ENCODE assay signal across 14 cellular contexts in genomic region chr11:117044287-117045035, GRCh38. TPM values are rescaled to one million over a fixed set of nuclear protein-coding genes. Genes with fewer than 3 reads are reported as not detected.
DNase-seq lines count a peak whose midpoint lies in the region; ATAC-seq and TF ChIP-seq lines count a peak whose summit lies in the region.
"Had no signal": no experiment of that assay in that cellular context is flagged by ENCODE, and none has a peak within 500 bp of the region (broad histone marks: within the 10 kb centered on the region; RNA-seq: fewer than 3 reads in every experiment).

No MANE protein-coding gene starts in this region.

- no peak for TF ChIP-seq POLR2A in breast epithelium (IDR thresholded peaks at IDR 0.05)

- no peak for TF ChIP-seq CTCF in MCF 10A (IDR thresholded peaks at IDR 0.05; ENCODE audit: unreplicated experiment)
- TF ChIP-seq CTCF in breast epithelium (IDR thresholded peaks at IDR 0.05), result no peak
- no peak for TF ChIP-seq CTCF in liver (IDR thresholded peaks at IDR 0.05; ENCODE audit: low read depth, low read length, missing input control)

- no TSS peak for BruUV-seq in MCF 10A (replicated peaks; lab: Mats Ljungman, UMichigan)

- no peak overlapping the region for H3K4me3 Mint-ChIP-seq in MCF 10A (ENCODE audit: unreplicated experiment)
- H3K4me3 Mint-ChIP-seq: dendritic cell treated with granulocyte-macrophage colony-stimulating factor and Interleukin-4, amounts not matched to agents 40 ng/mL and 50 ng/mL, for 4 days had no signal

- no peak for TF ChIP-seq RAD21 in liver (IDR thresholded peaks at IDR 0.05)

- H3K36me3 Mint-ChIP-seq in MCF 10A (ENCODE audit: insufficient read depth, unreplicated experiment), result no peaks in the 10 kb centered on the region

- no peaks in the 10 kb centered on the region for H3K27me3 Mint-ChIP-seq in MCF 10A (ENCODE audit: insufficient read depth, unreplicated experiment)
- H3K27me3 Mint-ChIP-seq: dendritic cell treated with granulocyte-macrophage colony-stimulating factor and Interleukin-4, amounts not matched to agents 40 ng/mL and 50 ng/mL, for 4 days had no signal

- H3K4me1 ChIP-seq in breast epithelium (no peaks in the 10 kb centered on the region), duodenal mucosa (ENCODE audit: control insufficient read depth in 1 of 2, insufficient read depth in 2 of 2, low read length in 2 of 2) (peaks cover 20 to 35% of the 10 kb centered on the region in 2 donors), liver (ENCODE audit: control insufficient read depth in 4 of 4, insufficient read depth in 4 of 4, low read length in 3 of 4) (peaks cover 6 to 27% (median 25%) of the 10 kb centered on the region in 4 donors)

- H3K4me1 Mint-ChIP-seq in MCF 10A (ENCODE audit: insufficient read depth, unreplicated experiment), result peaks cover 34% of the 10 kb centered on the region

- intact Hi-C loops in MCF 10A (cut with micrococcal nuclease), result no loop called here
- intact Hi-C loops in breast epithelium (cut with DNase I; ENCODE audit: low total_unique reads), result no loop called here

- H3K4me3 ChIP-seq in breast epithelium (no peak overlapping the region), duodenal mucosa (ENCODE audit: low read depth in 1 of 2, low read length in 2 of 2) (peak overlapping the region; percentile 34 to 37), liver (ENCODE audit: low read depth in 1 of 3, low read length in 3 of 3) (no peak overlapping the region)
- H3K4me3 ChIP-seq: spleen, tibial nerve had no signal

- no peaks in the 10 kb centered on the region for H3K9me3 Mint-ChIP-seq in MCF 10A (ENCODE audit: unreplicated experiment)
- H3K9me3 Mint-ChIP-seq: dendritic cell treated with granulocyte-macrophage colony-stimulating factor and Interleukin-4, amounts not matched to agents 40 ng/mL and 50 ng/mL, for 4 days had no signal

- H3K9ac ChIP-seq in duodenal mucosa (ENCODE audit: low read depth in 1 of 2, low read length in 2 of 2) (no peak overlapping the region), liver (ENCODE audit: low read depth in 1 of 2, low read length in 2 of 2) (no peak overlapping the region)

- peak overlapping the region in 1 of 2 donors; percentile 43 for H3K27ac ChIP-seq in breast epithelium
- no peak overlapping the region for H3K27ac ChIP-seq in duodenal mucosa (ENCODE audit: low read depth, low read length)
- peak overlapping the region; percentile 30 to 77 for H3K27ac ChIP-seq in liver (ENCODE audit: low read depth in 1 of 2, low read length in 2 of 2)
- peak overlapping the region; percentile 89 for H3K27ac ChIP-seq in temporal lobe (ENCODE audit: low read depth, low read length)
- H3K27ac ChIP-seq: neutrophil had no signal

- WGBS in liver, result 65% methylated on average over 7 of the region's 7 CpGs

- POLR2A ChIA-PET in MCF 10A (lab: Yijun Ruan, JAX), result interaction anchor here (0.6 to 2.7 kb wide), 9 partner anchors 14 to 100 kb away, joined by 3 to 19 read pairs (median 5); partner anchors contain the start of gene PAFAH1B2

- ATAC-seq in activated CD4-positive, CD25-positive, alpha-beta regulatory T cell treated with anti-CD3 and anti-CD28 coated beads, Interleukin-2, amount 50 U/mL, for 24 hours, result no peak

- DNase-seq in MCF 10A (ENCODE audit: unreplicated experiment), result peak; percentile 11
- DNase-seq in breast epithelium (ENCODE audit: low spot score in 2 of 2), result no peak
- DNase-seq in H4 (ENCODE audit: low spot score), result no peak
- no peak for DNase-seq in NK-92 treated with Interleukin-12 subunit alpha and Interleukin-12 subunit beta, amount 100 ng/mL, for 24 hours (lab: John Stamatoyannopoulos, UW)
- DNase-seq: amniotic stem cell, Caco-2, spleen had no signal

- CTCF ChIA-PET in MCF 10A (lab: Yijun Ruan, JAX), result interaction anchor here (0.7 to 1.0 kb wide), 3 partner anchors 29 to 84 kb away, joined by 3 to 4 read pairs (median 3); no protein-coding TSS in a partner anchor

- no peaks in the 10 kb centered on the region for H3K36me3 ChIP-seq in breast epithelium
- no peaks in the 10 kb centered on the region for H3K36me3 ChIP-seq in duodenal mucosa (ENCODE audit: control insufficient read depth in 1 of 2, insufficient read depth in 2 of 2, low read length in 2 of 2)
- H3K36me3 ChIP-seq in liver (ENCODE audit: control insufficient read depth in 4 of 4, insufficient read depth in 3 of 4, low read depth in 1 of 4, low read length in 3 of 4), result no peaks in the 10 kb centered on the region
- H3K36me3 ChIP-seq: neutrophil, tibial nerve had no signal

- no peaks in the 10 kb centered on the region for H3K27me3 ChIP-seq in breast epithelium
- H3K27me3 ChIP-seq in duodenal mucosa (ENCODE audit: control insufficient read depth in 1 of 2, insufficient read depth in 2 of 2, low read length in 2 of 2), result no peaks in the 10 kb centered on the region
- H3K27me3 ChIP-seq in liver (ENCODE audit: control insufficient read depth in 4 of 4, insufficient read depth in 4 of 4, low read length in 3 of 4), result no peaks in the 10 kb centered on the region
- H3K27me3 ChIP-seq: neutrophil, spleen, tibial nerve had no signal

- H3K9me3 ChIP-seq in breast epithelium, result no peaks in the 10 kb centered on the region
- no peaks in the 10 kb centered on the region for H3K9me3 ChIP-seq in duodenal mucosa (ENCODE audit: control insufficient read depth in 1 of 2, low read length in 2 of 2)
- no peaks in the 10 kb centered on the region for H3K9me3 ChIP-seq in liver (ENCODE audit: control insufficient read depth in 4 of 4, low read length in 3 of 4)
- H3K9me3 ChIP-seq: Caco-2, neutrophil, spleen, tibial nerve had no signal

- H3K27ac Mint-ChIP-seq in MCF 10A (ENCODE audit: low read depth, unreplicated experiment), result peak overlapping the region; percentile 12
- H3K27ac Mint-ChIP-seq: dendritic cell treated with granulocyte-macrophage colony-stimulating factor and Interleukin-4, amounts not matched to agents 40 ng/mL and 50 ng/mL, for 4 days had no signal

TF ChIP-seq in liver, 16 proteins besides CTCF, POLR2A, EP300 and RAD21 (continues in another document):
- TF ChIP-seq, protein P1, sequence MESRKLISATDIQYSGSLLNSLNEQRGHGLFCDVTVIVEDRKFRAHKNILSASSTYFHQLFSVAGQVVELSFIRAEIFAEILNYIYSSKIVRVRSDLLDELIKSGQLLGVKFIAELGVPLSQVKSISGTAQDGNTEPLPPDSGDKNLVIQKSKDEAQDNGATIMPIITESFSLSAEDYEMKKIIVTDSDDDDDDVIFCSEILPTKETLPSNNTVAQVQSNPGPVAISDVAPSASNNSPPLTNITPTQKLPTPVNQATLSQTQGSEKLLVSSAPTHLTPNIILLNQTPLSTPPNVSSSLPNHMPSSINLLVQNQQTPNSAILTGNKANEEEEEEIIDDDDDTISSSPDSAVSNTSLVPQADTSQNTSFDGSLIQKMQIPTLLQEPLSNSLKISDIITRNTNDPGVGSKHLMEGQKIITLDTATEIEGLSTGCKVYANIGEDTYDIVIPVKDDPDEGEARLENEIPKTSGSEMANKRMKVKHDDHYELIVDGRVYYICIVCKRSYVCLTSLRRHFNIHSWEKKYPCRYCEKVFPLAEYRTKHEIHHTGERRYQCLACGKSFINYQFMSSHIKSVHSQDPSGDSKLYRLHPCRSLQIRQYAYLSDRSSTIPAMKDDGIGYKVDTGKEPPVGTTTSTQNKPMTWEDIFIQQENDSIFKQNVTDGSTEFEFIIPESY (IDR thresholded peaks at IDR 0.05), result no peak
- no peak for TF ChIP-seq YY1 (IDR thresholded peaks at IDR 0.05)
- no peak for TF ChIP-seq HNF4G (IDR thresholded peaks at IDR 0.05)
- TF ChIP-seq ATF3 (IDR thresholded peaks at IDR 0.05), result no peak
- TF ChIP-seq TAF1 (conservative IDR thresholded peaks at IDR 0.05), result no peak
- TF ChIP-seq FOXA2 (IDR thresholded peaks at IDR 0.05), result no peak
- TF ChIP-seq JUND (IDR thresholded peaks at IDR 0.05), result no peak
- TF ChIP-seq, protein P2, sequence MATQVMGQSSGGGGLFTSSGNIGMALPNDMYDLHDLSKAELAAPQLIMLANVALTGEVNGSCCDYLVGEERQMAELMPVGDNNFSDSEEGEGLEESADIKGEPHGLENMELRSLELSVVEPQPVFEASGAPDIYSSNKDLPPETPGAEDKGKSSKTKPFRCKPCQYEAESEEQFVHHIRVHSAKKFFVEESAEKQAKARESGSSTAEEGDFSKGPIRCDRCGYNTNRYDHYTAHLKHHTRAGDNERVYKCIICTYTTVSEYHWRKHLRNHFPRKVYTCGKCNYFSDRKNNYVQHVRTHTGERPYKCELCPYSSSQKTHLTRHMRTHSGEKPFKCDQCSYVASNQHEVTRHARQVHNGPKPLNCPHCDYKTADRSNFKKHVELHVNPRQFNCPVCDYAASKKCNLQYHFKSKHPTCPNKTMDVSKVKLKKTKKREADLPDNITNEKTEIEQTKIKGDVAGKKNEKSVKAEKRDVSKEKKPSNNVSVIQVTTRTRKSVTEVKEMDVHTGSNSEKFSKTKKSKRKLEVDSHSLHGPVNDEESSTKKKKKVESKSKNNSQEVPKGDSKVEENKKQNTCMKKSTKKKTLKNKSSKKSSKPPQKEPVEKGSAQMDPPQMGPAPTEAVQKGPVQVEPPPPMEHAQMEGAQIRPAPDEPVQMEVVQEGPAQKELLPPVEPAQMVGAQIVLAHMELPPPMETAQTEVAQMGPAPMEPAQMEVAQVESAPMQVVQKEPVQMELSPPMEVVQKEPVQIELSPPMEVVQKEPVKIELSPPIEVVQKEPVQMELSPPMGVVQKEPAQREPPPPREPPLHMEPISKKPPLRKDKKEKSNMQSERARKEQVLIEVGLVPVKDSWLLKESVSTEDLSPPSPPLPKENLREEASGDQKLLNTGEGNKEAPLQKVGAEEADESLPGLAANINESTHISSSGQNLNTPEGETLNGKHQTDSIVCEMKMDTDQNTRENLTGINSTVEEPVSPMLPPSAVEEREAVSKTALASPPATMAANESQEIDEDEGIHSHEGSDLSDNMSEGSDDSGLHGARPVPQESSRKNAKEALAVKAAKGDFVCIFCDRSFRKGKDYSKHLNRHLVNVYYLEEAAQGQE (IDR thresholded peaks at IDR 0.05), result no peak
- no peak for TF ChIP-seq RXRA (IDR thresholded peaks at IDR 0.05)
- no peak for TF ChIP-seq SP1 (IDR thresholded peaks at IDR 0.05)
- no peak for TF ChIP-seq FOXA1 (IDR thresholded peaks at IDR 0.05)
- TF ChIP-seq, protein P3, sequence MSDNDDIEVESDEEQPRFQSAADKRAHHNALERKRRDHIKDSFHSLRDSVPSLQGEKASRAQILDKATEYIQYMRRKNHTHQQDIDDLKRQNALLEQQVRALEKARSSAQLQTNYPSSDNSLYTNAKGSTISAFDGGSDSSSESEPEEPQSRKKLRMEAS (IDR thresholded peaks at IDR 0.05), result no peak
- TF ChIP-seq EGR1 (IDR thresholded peaks at IDR 0.05; ENCODE audit: low read depth in 2 of 2), result no peak
- no peak for TF ChIP-seq GABPA (IDR thresholded peaks at IDR 0.05 in 1 of 2, conservative IDR thresholded peaks at IDR 0.05 in 1 of 2)

RNA-seq across cellular contexts. Expression of gene SIK3, which starts 53.8 kb away (rescaled TPM):
- total RNA-seq in MCF 10A (2022), result 33.3 and 36.5 TPM in 2 replicates
- 100 to 1,000 TPM in 1 of 3 donors, 10 to 100 TPM in 2; 26.9 to 110 (median 57.0) TPM for total RNA-seq in breast epithelium
- 10 to 100 TPM; 17.6 to 52.4 TPM for total RNA-seq in liver
- 10 to 100 TPM in 1 of 2 donors, 1 to 10 TPM in 1; 6.9 to 11.2 TPM for polyA plus RNA-seq in liver
- 21.6 TPM for total RNA-seq in temporal lobe
- 7.7 and 7.8 TPM in 2 replicates for total RNA-seq in H4 (2014; rRNA removed; shearing (Covaris generic))

Comparison
In these comparisons a context has a peak if more than half of its experiments do, and no peak if none do; other contexts are left out.
1. H3K4me3 ChIP-seq: peak in duodenal mucosa (2 of 2); none in breast epithelium (0 of 3) and liver (0 of 3).